23 cellular contexts compared by ENCODE assay signal in the genomic region with DNA sequence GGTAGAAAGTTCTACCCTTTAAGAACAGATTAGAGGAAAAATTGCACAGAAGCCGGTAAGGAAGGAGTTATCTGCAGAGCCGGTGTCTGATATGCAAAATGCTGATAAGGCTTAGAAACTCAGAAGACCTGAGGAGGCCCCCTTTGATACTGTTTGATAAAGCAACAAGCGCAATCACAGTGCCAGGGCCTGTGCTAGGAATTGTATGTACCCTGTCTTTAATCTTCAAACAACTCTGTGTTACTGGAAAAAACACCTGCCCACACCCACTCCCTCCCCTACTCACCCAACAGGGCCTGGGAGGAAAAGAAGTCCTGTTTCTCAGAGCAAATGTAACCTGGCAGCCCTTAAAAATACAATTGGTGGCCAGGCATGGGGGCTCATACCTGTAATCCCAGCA.
A peak's percentile ranks its signal among the peaks of the same experiment; 100 is the strongest.
DNase-seq lines count a peak whose midpoint lies in the region; ATAC-seq, FAIRE-seq and TF ChIP-seq lines count a peak whose summit lies in the region.
"Had no signal": no experiment of that assay in that cellular context is flagged by ENCODE, and none has a peak within 500 bp of the region (broad histone marks: within the 10 kb centered on the region; RNA-seq: fewer than 3 reads in every experiment).

No MANE protein-coding gene starts in this region.

- intact Hi-C loops in K562 (cut with micrococcal nuclease) = no loop called here

- H4K20me1 ChIP-seq in K562 (replicated peaks; ENCODE audit: control insufficient read depth, insufficient read depth, low read length) = no peaks in the 10 kb centered on the region

- peaks cover 5% of the 10 kb centered on the region for H3K36me3 Mint-ChIP-seq in stimulated activated effector memory CD8-positive, alpha-beta T cell treated with anti-CD3 and anti-CD28 coated beads, Interleukin-12 subunit alpha, Interleukin-12 subunit beta, amount 100 ng/mL, for 72 hours
- H3K36me3 Mint-ChIP-seq in chondrocyte (ENCODE audit: low read depth) = no peaks in the 10 kb centered on the region
- no peaks in the 10 kb centered on the region for H3K36me3 Mint-ChIP-seq in HFFc6 (ENCODE audit: low read depth)
- H3K36me3 Mint-ChIP-seq: natural killer cell treated with Interleukin-12 subunit alpha and Interleukin-12 subunit beta and Interleukin-15 and Interleukin-18, amount 100 ng/mL, for 72 hours had no signal

- H3K9me3 ChIP-seq in KOPT-K1 (ENCODE audit: insufficient read depth, low read length, poor library complexity, severe bottlenecking) = no peaks in the 10 kb centered on the region
- no peaks in the 10 kb centered on the region for H3K9me3 ChIP-seq in K562 (replicated peaks; ENCODE audit: control insufficient read depth, insufficient read depth, low read depth, low read length)
- H3K9me3 ChIP-seq: A549, breast epithelium, HAP-1, tibial nerve had no signal

- no peak overlapping the region for H3K27ac Mint-ChIP-seq in stimulated activated effector memory CD8-positive, alpha-beta T cell treated with anti-CD3 and anti-CD28 coated beads, Interleukin-12 subunit alpha, Interleukin-12 subunit beta, amount 100 ng/mL, for 72 hours
- H3K27ac Mint-ChIP-seq in chondrocyte (ENCODE audit: unreplicated experiment) (no peak overlapping the region), HFFc6 (no peak overlapping the region)
- H3K27ac Mint-ChIP-seq: natural killer cell treated with Interleukin-12 subunit alpha and Interleukin-12 subunit beta and Interleukin-15 and Interleukin-18, amount 100 ng/mL, for 72 hours had no signal

- H3K4me1 ChIP-seq in K562 (replicated peaks in 1 of 2; ENCODE audit: control insufficient read depth in 2 of 2, insufficient read depth in 2 of 2, low read length in 2 of 2) = peaks cover 3 to 13% of the 10 kb centered on the region in 2 experiments; a peak in 3 of 5 replicates
- H3K4me1 ChIP-seq: breast epithelium had no signal

- 0% methylated on average over 3 of the region's 3 CpGs for WGBS in K562 (ENCODE audit: insufficient coverage, low coverage, missing lambda C conversion rate)

- H3K9ac ChIP-seq in K562 (ENCODE audit: insufficient read depth in 1 of 2, low read depth in 2 of 2, low read length in 2 of 2) = no peak overlapping the region

- TF ChIP-seq EP300 in K562 (IDR thresholded peaks at IDR 0.05; ENCODE audit: low read length) = no peak

- no peak overlapping the region for H2AFZ ChIP-seq in K562 (ENCODE audit: low read depth, low read length)

- POLR2A ChIA-PET in K562 (lab: Yijun Ruan, JAX) = no interaction called here

- H3K36me3 ChIP-seq in KOPT-K1 (ENCODE audit: insufficient read depth, low read length) (no peaks in the 10 kb centered on the region), K562 (ENCODE audit: control insufficient read depth, insufficient read depth, low read length) (no peaks in the 10 kb centered on the region)
- H3K36me3 ChIP-seq: breast epithelium, HAP-1, tibial nerve had no signal

- no peaks in the 10 kb centered on the region for H3K9me3 Mint-ChIP-seq in stimulated activated effector memory CD8-positive, alpha-beta T cell treated with anti-CD3 and anti-CD28 coated beads, Interleukin-12 subunit alpha, Interleukin-12 subunit beta, amount 100 ng/mL, for 72 hours
- H3K9me3 Mint-ChIP-seq in chondrocyte (ENCODE audit: low read depth) = no peaks in the 10 kb centered on the region
- no peaks in the 10 kb centered on the region for H3K9me3 Mint-ChIP-seq in HFFc6
- H3K9me3 Mint-ChIP-seq: natural killer cell treated with Interleukin-12 subunit alpha and Interleukin-12 subunit beta and Interleukin-15 and Interleukin-18, amount 100 ng/mL, for 72 hours had no signal

- H3K4me2 ChIP-seq in K562 (ENCODE audit: insufficient read depth, low read length) = no peak overlapping the region
- H3K4me2 ChIP-seq: A549 had no signal

- no peaks in the 10 kb centered on the region for H3K27me3 Mint-ChIP-seq in chondrocyte (ENCODE audit: low read depth)
- H3K27me3 Mint-ChIP-seq in HFFc6 (ENCODE audit: insufficient read depth) = no peaks in the 10 kb centered on the region; the same call in 1 of the 2 replicates

- H3K79me2 ChIP-seq in K562 (ENCODE audit: control insufficient read depth, insufficient read depth, low read length) = no peaks in the 10 kb centered on the region

- FAIRE-seq in K562 (lab: Jason Lieb, UNC) = no peak
- FAIRE-seq: A549, RCC 7860 had no signal

- no peak for TF ChIP-seq CTCF in K562 (IDR thresholded peaks at IDR 0.05 in 2 of 3, conservative IDR thresholded peaks at IDR 0.05 in 1 of 3; ENCODE audit: insufficient read depth in 2 of 3, low read depth in 1 of 3, low read length in 3 of 3)
- no peak for TF ChIP-seq CTCF in chondrocyte (IDR thresholded peaks at IDR 0.05)
- TF ChIP-seq CTCF in HFFc6 (IDR thresholded peaks at IDR 0.05) = no peak

- peak; percentile 24 to 30 for DNase-seq in activated CD4-positive, alpha-beta T cell treated with anti-CD3 and anti-CD28 coated beads for 4 hours
- DNase-seq in activated CD4-positive, alpha-beta T cell treated with anti-CD3 and anti-CD28 coated beads, Interleukin-2, amount 50 U/mL, for 1 hour = no peak
- peak in 1 of 4 experiments; percentile 12 for DNase-seq in K562 (ENCODE audit: extremely low read depth in 1 of 4, low spot score in 3 of 4)
- no peak for DNase-seq in stimulated activated effector memory CD8-positive, alpha-beta T cell treated with anti-CD3 and anti-CD28 coated beads, Interleukin-12 subunit alpha, Interleukin-12 subunit beta, amount 100 ng/mL, for 72 hours (ENCODE audit: low spot score in 2 of 2)
- no peak for DNase-seq in NCI-H146 (lab: John Stamatoyannopoulos, UW)
- no peak for DNase-seq in chondrocyte (ENCODE audit: low spot score)
- no peak for DNase-seq in HFFc6
- DNase-seq: DMS79 treated with DMSO at 0.1 percent for 48 hours; dorsolateral prefrontal cortex; Kasumi-1; left ventricle myocardium superior; NCI-H1105; NCI-H2171 treated with DMSO at 0.1 percent for 48 hours; stimulated activated CD8-positive, alpha-beta memory T cell treated with anti-CD3 and anti-CD28 coated beads, Interleukin-4, amount 100 ng/mL, for 48 hours had no signal

- CTCF ChIA-PET in K562 (lab: Yijun Ruan, JAX; ENCODE audit: low intra/inter-chr PET ratio) = no interaction called here

- BruUV-seq in K562 (replicated peaks; lab: Mats Ljungman, UMichigan) = no TSS peak

- ATAC-seq in K562 = no peak
- ATAC-seq in stimulated activated effector memory CD8-positive, alpha-beta T cell treated with anti-CD3 and anti-CD28 coated beads, Interleukin-12 subunit alpha, Interleukin-12 subunit beta, amount 100 ng/mL, for 72 hours = no peak
- ATAC-seq: A549; left ventricle myocardium superior; natural killer cell treated with Interleukin-12 subunit alpha and Interleukin-12 subunit beta and Interleukin-15 and Interleukin-18, amount 100 ng/mL, for 72 hours had no signal

- no peaks in the 10 kb centered on the region for H3K9me1 ChIP-seq in K562 (ENCODE audit: control insufficient read depth, insufficient read depth, low read length)

- TF ChIP-seq RAD21 in K562 (CRISPR knock-in tag; conservative IDR thresholded peaks at IDR 0.05 in 1 of 2, IDR thresholded peaks at IDR 0.05 in 1 of 2) = no peak

- peaks cover 36% of the 10 kb centered on the region for H3K4me1 Mint-ChIP-seq in stimulated activated effector memory CD8-positive, alpha-beta T cell treated with anti-CD3 and anti-CD28 coated beads, Interleukin-12 subunit alpha, Interleukin-12 subunit beta, amount 100 ng/mL, for 72 hours
- no peaks in the 10 kb centered on the region for H3K4me1 Mint-ChIP-seq in chondrocyte (ENCODE audit: low read depth)
- peaks cover 38% of the 10 kb centered on the region for H3K4me1 Mint-ChIP-seq in HFFc6 (ENCODE audit: low read depth)

- H3K27me3 ChIP-seq in K562 (ENCODE audit: control insufficient read depth in 2 of 2, insufficient read depth in 2 of 2, low read length in 2 of 2) = no peaks in the 10 kb centered on the region
- H3K27me3 ChIP-seq: breast epithelium, dorsolateral prefrontal cortex, tibial nerve had no signal

- H3K27ac ChIP-seq in KOPT-K1 (ENCODE audit: low read depth, low read length, poor library complexity, severe bottlenecking) (peak overlapping the region; percentile 61), K562 (ENCODE audit: extremely low read depth, low read depth, low read length) (no peak overlapping the region)
- H3K27ac ChIP-seq: breast epithelium, C4-2B, skin epidermis, tibial nerve had no signal

- in situ Hi-C loops in K562 (cut with MboI) = no loop called here

- no peak for TF ChIP-seq POLR2A in K562 (conservative IDR thresholded peaks at IDR 0.05)

- H3K4me3 Mint-ChIP-seq in stimulated activated effector memory CD8-positive, alpha-beta T cell treated with anti-CD3 and anti-CD28 coated beads, Interleukin-12 subunit alpha, Interleukin-12 subunit beta, amount 100 ng/mL, for 72 hours = peak overlapping the region; percentile 2
- H3K4me3 Mint-ChIP-seq in chondrocyte (ENCODE audit: unreplicated experiment) (no peak overlapping the region), HFFc6 (no peak overlapping the region)

- no peak overlapping the region for H3K4me3 ChIP-seq in K562
- H3K4me3 ChIP-seq: A549, breast epithelium, dorsolateral prefrontal cortex, HAP-1, skin epidermis, tibial nerve had no signal

Comparison
In these comparisons a context has a peak if more than half of its experiments do, and no peak if none do; other contexts are left out.
1. DNase-seq: peak in activated CD4-positive, alpha-beta T cell treated with anti-CD3 and anti-CD28 coated beads for 4 hours (2 of 2); none in activated CD4-positive, alpha-beta T cell treated with anti-CD3 and anti-CD28 coated beads, Interleukin-2, amount 50 U/mL, for 1 hour (single experiment), stimulated activated effector memory CD8-positive, alpha-beta T cell treated with anti-CD3 and anti-CD28 coated beads, Interleukin-12 subunit alpha, Interleukin-12 subunit beta, amount 100 ng/mL, for 72 hours (0 of 2), NCI-H146 (single experiment), chondrocyte (single experiment) and HFFc6 (single experiment).